Comparison of ENCODE assay signal across 8 cellular contexts in the genomic region with DNA sequence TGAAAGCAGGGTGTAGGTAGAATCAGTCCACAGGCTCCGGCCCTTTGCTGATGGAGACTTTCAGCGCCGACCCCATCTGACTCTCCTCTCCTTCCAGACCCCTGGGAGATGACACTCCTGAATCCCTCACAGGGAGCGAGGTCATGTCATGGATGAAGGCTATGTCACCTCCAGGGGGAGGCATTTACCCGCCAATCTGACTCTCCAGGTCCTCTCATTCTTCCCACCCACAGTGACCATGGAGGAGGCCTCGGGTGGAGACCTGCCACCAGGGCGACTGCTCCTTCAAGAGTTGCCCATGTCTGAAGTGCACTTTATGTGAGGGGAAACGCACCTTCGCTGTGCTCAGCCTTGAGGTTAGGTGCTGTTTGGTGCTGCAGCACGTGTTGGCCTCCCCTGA.
A peak's percentile ranks its signal among the peaks of the same experiment; 100 is the strongest.
DNase-seq lines count a peak whose midpoint lies in the region; ATAC-seq and TF ChIP-seq lines count a peak whose summit lies in the region.

No MANE protein-coding gene starts in this region.

- H3K9me3 Mint-ChIP-seq in CD8-positive, alpha-beta memory T cell: no peaks in the 10 kb centered on the region
- no peaks in the 10 kb centered on the region for H3K9me3 Mint-ChIP-seq in activated CD8-positive, alpha-beta T cell treated with anti-CD3 and anti-CD28 coated beads, Interleukin-2, amount 10 ng/mL, durations not matched to agents 7 days and 5 days (ENCODE audit: insufficient read depth)

- TF ChIP-seq CTCF in lower lobe of right lung (IDR thresholded peaks at IDR 0.05): peak; percentile 51

- no peaks in the 10 kb centered on the region for H3K27me3 ChIP-seq in CD8-positive, alpha-beta memory T cell (ENCODE audit: insufficient read depth, low read length, poor library complexity, severe bottlenecking)
- no peaks in the 10 kb centered on the region for H3K27me3 ChIP-seq in lower lobe of right lung (ENCODE audit: low read depth)

- intact Hi-C loops in lower lobe of right lung (cut with DNase I): no loop called here

- CTCF ChIA-PET in CD8-positive, alpha-beta memory T cell (lab: Charles Lee): interaction anchor here (1.0 to 9.0 kb wide), 12 partner anchors 22 to 239 kb away, joined by 3 to 131 read pairs (median 6); no protein-coding TSS in a partner anchor
- CTCF ChIA-PET in activated CD8-positive, alpha-beta T cell treated with anti-CD3 and anti-CD28 coated beads, Interleukin-2, amount 10 ng/mL, durations not matched to agents 7 days and 5 days (lab: Charles Lee): interaction anchor here (0.6 to 13.1 kb wide), 17 partner anchors 9 to 120 kb away, joined by 3 to 271 read pairs (median 4); no protein-coding TSS in a partner anchor

- H3K4me3 Mint-ChIP-seq in CD8-positive, alpha-beta memory T cell: peak overlapping the region; percentile 29 to 89 (median 45)
- H3K4me3 Mint-ChIP-seq in activated CD8-positive, alpha-beta T cell treated with anti-CD3 and anti-CD28 coated beads, Interleukin-2, amount 10 ng/mL, durations not matched to agents 7 days and 5 days: peak overlapping the region; percentile 38

- H3K27ac Mint-ChIP-seq in CD8-positive, alpha-beta memory T cell: peak overlapping the region; percentile 85 to 100 (median 97)
- H3K27ac Mint-ChIP-seq in activated CD8-positive, alpha-beta T cell treated with anti-CD3 and anti-CD28 coated beads, Interleukin-2, amount 10 ng/mL, durations not matched to agents 7 days and 5 days: peak overlapping the region; percentile 99

- peak in 1 of 5 donors; percentile 50 for DNase-seq in CD8-positive, alpha-beta memory T cell
- peak; percentile 84 for DNase-seq in HT-29 (ENCODE audit: low spot score)
- peak; percentile 53 for DNase-seq in activated CD8-positive, alpha-beta T cell treated with anti-CD3 and anti-CD28 coated beads, Interleukin-2, amount 10 ng/mL, durations not matched to agents 7 days and 5 days
- no peak for DNase-seq in lower lobe of right lung
- no peak for DNase-seq in activated effector memory CD4-positive, alpha-beta T cell treated with Interleukin-2 at 50 U/mL for 16 hours

- POLR2A ChIA-PET in CD8-positive, alpha-beta memory T cell (lab: Charles Lee): interaction anchor here (1.5 to 2.2 kb wide), 4 partner anchors 40 to 113 kb away, joined by 5 to 6 read pairs (median 5); a partner anchor contains a TSS
- POLR2A ChIA-PET in activated CD8-positive, alpha-beta T cell treated with anti-CD3 and anti-CD28 coated beads, Interleukin-2, amount 10 ng/mL, durations not matched to agents 7 days and 5 days (lab: Charles Lee): interaction anchor here (1.2 to 5.5 kb wide), 2 partner anchors 45 to 73 kb away, joined by 4 to 92 read pairs; no protein-coding TSS in a partner anchor

- no peak overlapping the region for H3K27ac ChIP-seq in CD8-positive, alpha-beta memory T cell (ENCODE audit: low read depth, low read length)
- H3K27ac ChIP-seq in lower lobe of right lung: no peak overlapping the region

- ATAC-seq in activated CD8-positive, alpha-beta T cell treated with anti-CD3 and anti-CD28 coated beads, Interleukin-2, amount 10 ng/mL, durations not matched to agents 7 days and 5 days: no peak
- ATAC-seq in lower lobe of right lung: peak; percentile 19 to 49
- no peak for ATAC-seq in GM21737 (IDR thresholded peaks at IDR 0.05; ENCODE audit: unreplicated experiment)
- no peak for ATAC-seq in GM18517 (IDR thresholded peaks at IDR 0.05; ENCODE audit: unreplicated experiment)
- no peak for ATAC-seq in GM19328 (IDR thresholded peaks at IDR 0.05; ENCODE audit: unreplicated experiment)

- peaks cover 67% of the 10 kb centered on the region for H3K4me1 ChIP-seq in CD8-positive, alpha-beta memory T cell (ENCODE audit: insufficient read depth, low read length)
- H3K4me1 ChIP-seq in lower lobe of right lung: peaks cover 68% of the 10 kb centered on the region

- no peaks in the 10 kb centered on the region for H3K9me3 ChIP-seq in CD8-positive, alpha-beta memory T cell (ENCODE audit: low read length)
- no peaks in the 10 kb centered on the region for H3K9me3 ChIP-seq in lower lobe of right lung

- no peaks in the 10 kb centered on the region for H3K36me3 ChIP-seq in CD8-positive, alpha-beta memory T cell (ENCODE audit: insufficient read depth, low read length)
- no peaks in the 10 kb centered on the region for H3K36me3 ChIP-seq in lower lobe of right lung

- H3K4me1 Mint-ChIP-seq in CD8-positive, alpha-beta memory T cell: peaks cover 79 to 94% (median 81%) of the 10 kb centered on the region in 3 donors
- H3K4me1 Mint-ChIP-seq in activated CD8-positive, alpha-beta T cell treated with anti-CD3 and anti-CD28 coated beads, Interleukin-2, amount 10 ng/mL, durations not matched to agents 7 days and 5 days (ENCODE audit: low read depth): peaks cover 80% of the 10 kb centered on the region

- no peak overlapping the region for H3K4me3 ChIP-seq in CD8-positive, alpha-beta memory T cell (ENCODE audit: low read length)
- no peak overlapping the region for H3K4me3 ChIP-seq in lower lobe of right lung

- no peaks in the 10 kb centered on the region for H3K27me3 Mint-ChIP-seq in CD8-positive, alpha-beta memory T cell
- H3K27me3 Mint-ChIP-seq in activated CD8-positive, alpha-beta T cell treated with anti-CD3 and anti-CD28 coated beads, Interleukin-2, amount 10 ng/mL, durations not matched to agents 7 days and 5 days (ENCODE audit: low read depth): no peaks in the 10 kb centered on the region

- H3K36me3 Mint-ChIP-seq in CD8-positive, alpha-beta memory T cell: no peaks in the 10 kb centered on the region
- H3K36me3 Mint-ChIP-seq in activated CD8-positive, alpha-beta T cell treated with anti-CD3 and anti-CD28 coated beads, Interleukin-2, amount 10 ng/mL, durations not matched to agents 7 days and 5 days (ENCODE audit: low read depth): no peaks in the 10 kb centered on the region

Comparison
In these comparisons a context has a peak if more than half of its experiments do, and no peak if none do; other contexts are left out.
1. DNase-seq: peak in HT-29 (single experiment) and activated CD8-positive, alpha-beta T cell treated with anti-CD3 and anti-CD28 coated beads, Interleukin-2, amount 10 ng/mL, durations not matched to agents 7 days and 5 days (single experiment); none in lower lobe of right lung (single experiment) and activated effector memory CD4-positive, alpha-beta T cell treated with Interleukin-2 at 50 U/mL for 16 hours (single experiment).
2. ATAC-seq: peak in lower lobe of right lung (2 of 2); none in activated CD8-positive, alpha-beta T cell treated with anti-CD3 and anti-CD28 coated beads, Interleukin-2, amount 10 ng/mL, durations not matched to agents 7 days and 5 days (single experiment), GM21737 (single experiment), GM18517 (single experiment) and GM19328 (single experiment).